Comparison of ENCODE assay signal across 8 cellular contexts in the genomic region with DNA sequence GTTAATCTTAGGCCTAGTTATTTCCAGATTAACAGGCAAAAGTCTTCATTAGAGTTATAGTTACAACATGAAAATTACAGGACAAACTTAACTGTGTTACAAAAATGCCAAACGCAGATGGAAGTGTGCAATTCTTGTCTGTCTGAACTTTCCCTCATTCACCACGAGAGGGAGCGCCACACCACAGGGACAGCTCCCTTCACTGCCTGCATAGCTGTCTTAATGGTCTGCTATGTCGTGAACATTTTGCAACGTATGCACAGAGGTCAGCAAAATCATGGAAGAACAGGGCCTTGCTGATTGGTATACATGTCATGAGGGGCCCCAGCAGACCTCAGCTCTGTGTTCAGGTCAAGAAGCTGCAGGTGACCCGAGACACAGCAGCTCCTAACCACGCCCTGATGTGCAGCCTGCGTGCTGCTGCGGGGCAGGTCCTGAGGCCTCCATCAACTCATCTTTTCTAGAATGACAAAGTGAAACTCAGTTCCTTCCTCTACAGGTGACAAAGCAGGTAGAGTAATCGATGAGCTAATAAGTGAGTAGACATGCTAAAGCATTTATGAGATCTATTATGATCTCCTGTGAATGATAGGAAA.
DNase-seq lines count a peak whose midpoint lies in the region; ATAC-seq and TF ChIP-seq lines count a peak whose summit lies in the region.

No MANE protein-coding gene starts in this region.

- H3K36me3 ChIP-seq in GM06990 (ENCODE audit: control insufficient read depth, insufficient read depth, low read length) (no peaks in the 10 kb centered on the region), smooth muscle cell (ENCODE audit: low read depth) (no peaks in the 10 kb centered on the region)

- no peak overlapping the region for H3K27ac ChIP-seq in smooth muscle cell (ENCODE audit: low read depth)

- in situ Hi-C loops in astrocyte of the spinal cord (cut with HindIII; ENCODE audit: low sequenced_read_pairs), result no loop called here

- H3K4me2 ChIP-seq in smooth muscle cell, result no peak overlapping the region

- H3K79me2 ChIP-seq in smooth muscle cell (ENCODE audit: low read depth), result no peaks in the 10 kb centered on the region

- ATAC-seq in HG02759 (IDR thresholded peaks at IDR 0.05; ENCODE audit: unreplicated experiment) (peak; percentile 87), HG03280 (IDR thresholded peaks at IDR 0.05; ENCODE audit: unreplicated experiment) (no peak)

- DNase-seq in GM06990 (ENCODE audit: extremely low read depth, insufficient read length), result no peak
- peak; percentile 46 to 70 for DNase-seq in NCI-H2081 (lab: John Stamatoyannopoulos, UW)
- DNase-seq in T-helper 9 cell, result peak; percentile 14
- peak; percentile 74 for DNase-seq in astrocyte of the spinal cord (ENCODE audit: low read depth, low spot score)
- DNase-seq in iPS DF 19.7 (ENCODE audit: low read depth, low spot score), result peak; percentile 23
- peak; percentile 9 for DNase-seq in smooth muscle cell (lab: John Stamatoyannopoulos, UW; ENCODE audit: unreplicated experiment)

- TF ChIP-seq CTCF in GM06990 (IDR thresholded peaks at IDR 0.05; ENCODE audit: insufficient read depth, low read length, poor library complexity, severe bottlenecking), result peak; percentile 92
- peak; percentile 86 for TF ChIP-seq CTCF in astrocyte of the spinal cord (IDR thresholded peaks at IDR 0.05; ENCODE audit: low read depth, low read length)
- peak; percentile 91 for TF ChIP-seq CTCF in smooth muscle cell (IDR thresholded peaks at IDR 0.05; ENCODE audit: borderline replicate concordance, insufficient read depth, poor library complexity, severe bottlenecking)

- WGBS in smooth muscle cell (ENCODE audit: low lambda C conversion rate), result 43% methylated on average over 10 of the region's 10 CpGs

- H3K4me3 ChIP-seq in GM06990 (replicated peaks; ENCODE audit: low read depth, low read length) (no peak overlapping the region), astrocyte of the spinal cord (ENCODE audit: low read depth, low read length) (no peak overlapping the region), smooth muscle cell (no peak overlapping the region)

- H3K27me3 ChIP-seq in GM06990 (replicated peaks; ENCODE audit: control insufficient read depth, insufficient read depth, low read length), result no peaks in the 10 kb centered on the region
- peaks cover 3% of the 10 kb centered on the region for H3K27me3 ChIP-seq in smooth muscle cell (ENCODE audit: low read depth)

- no peaks in the 10 kb centered on the region for H3K9me3 ChIP-seq in smooth muscle cell (replicated peaks; ENCODE audit: low read depth)

- no peaks in the 10 kb centered on the region for H4K20me1 ChIP-seq in smooth muscle cell (ENCODE audit: low read depth)

- no peaks in the 10 kb centered on the region for H3K4me1 ChIP-seq in smooth muscle cell (ENCODE audit: low read depth)

- peak overlapping the region; percentile 28 for H2AFZ ChIP-seq in smooth muscle cell (ENCODE audit: low read depth)

- H3K9ac ChIP-seq in smooth muscle cell (ENCODE audit: low read depth), result no peak overlapping the region

- H3F3A ChIP-seq in smooth muscle cell (ENCODE audit: low read depth), result no peaks in the 10 kb centered on the region
